ENCODE assay signal across 16 cellular contexts in genomic region chr5:60010328-60010727, GRCh38.
DNase-seq lines count a peak whose midpoint lies in the region; ATAC-seq and TF ChIP-seq lines count a peak whose summit lies in the region.
"Had no signal": no experiment of that assay in that cellular context is flagged by ENCODE, and none has a peak within 500 bp of the region (broad histone marks: within the 10 kb centered on the region; RNA-seq: fewer than 3 reads in every experiment).

No MANE protein-coding gene starts in this region.

- intact Hi-C loops in spleen (cut with DNase I; ENCODE audit: low total_unique reads): no loop called here

- TF ChIP-seq CTCF in kidney epithelial cell (IDR thresholded peaks at IDR 0.05; ENCODE audit: insufficient read depth, low read length, poor library complexity, severe bottlenecking) (peak; percentile 6), spleen (IDR thresholded peaks at IDR 0.05 in 8 of 11, conservative IDR thresholded peaks at IDR 0.05 in 3 of 11) (peak in 1 of 11 experiments; percentile 24)

- H3K4me3 ChIP-seq in kidney epithelial cell (ENCODE audit: low read depth, low read length) (no peak overlapping the region), spleen (no peak overlapping the region)

- DNase-seq in EL (peak; percentile 3), kidney epithelial cell (ENCODE audit: low read depth) (no peak), LoVo (ENCODE audit: low spot score) (no peak), spleen (no peak)
- DNase-seq in activated CD4-positive, CD25-positive, alpha-beta regulatory T cell (lab: John Stamatoyannopoulos, UW): no peak
- DNase-seq: activated CD8-positive, alpha-beta T cell treated with anti-CD3 and anti-CD28 coated beads, Interleukin-2, amount 10 ng/mL, durations not matched to agents 7 days and 5 days; activated naive CD4-positive, alpha-beta T cell treated with Interleukin-2 at 50 U/mL for 16 hours; CD4-positive, alpha-beta T cell; cerebellar nuclear complex; HCEC 1CT; NCI-H187 treated with DMSO at 0.1 percent for 48 hours; right cardiac atrium; T-helper 2 cell had no signal

- H3K27me3 ChIP-seq in kidney epithelial cell (ENCODE audit: control insufficient read depth, insufficient read depth, low read length) (no peaks in the 10 kb centered on the region), spleen (replicated peaks in 1 of 7) (no peaks in the 10 kb centered on the region)

- H3K36me3 ChIP-seq in kidney epithelial cell (ENCODE audit: control insufficient read depth, insufficient read depth, low read length) (no peaks in the 10 kb centered on the region), spleen (no peaks in the 10 kb centered on the region)

- H3K27ac ChIP-seq in spleen: no peak overlapping the region

- TF ChIP-seq POLR2A in spleen (IDR thresholded peaks at IDR 0.05): no peak

- ATAC-seq in HG03354 (IDR thresholded peaks at IDR 0.05; ENCODE audit: poor library complexity, severe bottlenecking, unreplicated experiment) (peak; percentile 72), SK-N-SH treated with all-trans-retinoic acid at 6 μM for 48 hours (peak; percentile 53; the same call in 1 of the 3 replicates), HG03565 (IDR thresholded peaks at IDR 0.05; ENCODE audit: unreplicated experiment) (no peak)
- ATAC-seq: activated CD8-positive, alpha-beta T cell treated with anti-CD3 and anti-CD28 coated beads, Interleukin-2, amount 10 ng/mL, durations not matched to agents 7 days and 5 days; right cardiac atrium had no signal

- 28 to 71% (median 50%) methylated on average over 1 of the region's 1 CpG for WGBS in spleen, 5 donors

- no peaks in the 10 kb centered on the region for H3K4me1 ChIP-seq in spleen

- H3K9me3 ChIP-seq in spleen: no peaks in the 10 kb centered on the region

TF ChIP-seq in SK-N-SH treated with all-trans-retinoic acid at 6 μM for 48 hours, 23 proteins besides CTCF, POLR2A, EP300 and RAD21:
- TF ChIP-seq CREB5 (CRISPR knock-in tag; IDR thresholded peaks at IDR 0.05; ENCODE audit: low read depth) (no peak), PATZ1 (CRISPR knock-in tag; IDR thresholded peaks at IDR 0.05; ENCODE audit: borderline replicate concordance) (no peak), GLIS3 (CRISPR knock-in tag; IDR thresholded peaks at IDR 0.05) (no peak), OSR1 (CRISPR knock-in tag; IDR thresholded peaks at IDR 0.05) (no peak), ZFP3 (CRISPR knock-in tag; IDR thresholded peaks at IDR 0.05) (no peak), RARB (CRISPR knock-in tag; IDR thresholded peaks at IDR 0.05) (no peak), ZFP30 (CRISPR knock-in tag; IDR thresholded peaks at IDR 0.05) (no peak), BACH2 (CRISPR knock-in tag; IDR thresholded peaks at IDR 0.05; ENCODE audit: borderline replicate concordance) (no peak), ZC3H10 (CRISPR knock-in tag; IDR thresholded peaks at IDR 0.05) (no peak), CSDC2 (CRISPR knock-in tag; IDR thresholded peaks at IDR 0.05) (no peak), POU6F1 (CRISPR knock-in tag; IDR thresholded peaks at IDR 0.05; ENCODE audit: borderline replicate concordance, low read depth) (no peak), SNAI2 (CRISPR knock-in tag; IDR thresholded peaks at IDR 0.05) (no peak), CSRNP3 (CRISPR knock-in tag; IDR thresholded peaks at IDR 0.05) (no peak), TCF4 (CRISPR knock-in tag; IDR thresholded peaks at IDR 0.05; ENCODE audit: borderline replicate concordance) (no peak)
- TF ChIP-seq, protein P1, sequence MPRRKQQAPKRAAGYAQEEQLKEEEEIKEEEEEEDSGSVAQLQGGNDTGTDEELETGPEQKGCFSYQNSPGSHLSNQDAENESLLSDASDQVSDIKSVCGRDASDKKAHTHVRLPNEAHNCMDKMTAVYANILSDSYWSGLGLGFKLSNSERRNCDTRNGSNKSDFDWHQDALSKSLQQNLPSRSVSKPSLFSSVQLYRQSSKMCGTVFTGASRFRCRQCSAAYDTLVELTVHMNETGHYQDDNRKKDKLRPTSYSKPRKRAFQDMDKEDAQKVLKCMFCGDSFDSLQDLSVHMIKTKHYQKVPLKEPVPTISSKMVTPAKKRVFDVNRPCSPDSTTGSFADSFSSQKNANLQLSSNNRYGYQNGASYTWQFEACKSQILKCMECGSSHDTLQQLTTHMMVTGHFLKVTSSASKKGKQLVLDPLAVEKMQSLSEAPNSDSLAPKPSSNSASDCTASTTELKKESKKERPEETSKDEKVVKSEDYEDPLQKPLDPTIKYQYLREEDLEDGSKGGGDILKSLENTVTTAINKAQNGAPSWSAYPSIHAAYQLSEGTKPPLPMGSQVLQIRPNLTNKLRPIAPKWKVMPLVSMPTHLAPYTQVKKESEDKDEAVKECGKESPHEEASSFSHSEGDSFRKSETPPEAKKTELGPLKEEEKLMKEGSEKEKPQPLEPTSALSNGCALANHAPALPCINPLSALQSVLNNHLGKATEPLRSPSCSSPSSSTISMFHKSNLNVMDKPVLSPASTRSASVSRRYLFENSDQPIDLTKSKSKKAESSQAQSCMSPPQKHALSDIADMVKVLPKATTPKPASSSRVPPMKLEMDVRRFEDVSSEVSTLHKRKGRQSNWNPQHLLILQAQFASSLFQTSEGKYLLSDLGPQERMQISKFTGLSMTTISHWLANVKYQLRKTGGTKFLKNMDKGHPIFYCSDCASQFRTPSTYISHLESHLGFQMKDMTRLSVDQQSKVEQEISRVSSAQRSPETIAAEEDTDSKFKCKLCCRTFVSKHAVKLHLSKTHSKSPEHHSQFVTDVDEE (CRISPR knock-in tag; IDR thresholded peaks at IDR 0.05): no peak
TF ChIP-seq in SK-N-SH treated with all-trans-retinoic acid at 6 μM for 48 hours: peak in this region for 0.
